In the genomic region with DNA sequence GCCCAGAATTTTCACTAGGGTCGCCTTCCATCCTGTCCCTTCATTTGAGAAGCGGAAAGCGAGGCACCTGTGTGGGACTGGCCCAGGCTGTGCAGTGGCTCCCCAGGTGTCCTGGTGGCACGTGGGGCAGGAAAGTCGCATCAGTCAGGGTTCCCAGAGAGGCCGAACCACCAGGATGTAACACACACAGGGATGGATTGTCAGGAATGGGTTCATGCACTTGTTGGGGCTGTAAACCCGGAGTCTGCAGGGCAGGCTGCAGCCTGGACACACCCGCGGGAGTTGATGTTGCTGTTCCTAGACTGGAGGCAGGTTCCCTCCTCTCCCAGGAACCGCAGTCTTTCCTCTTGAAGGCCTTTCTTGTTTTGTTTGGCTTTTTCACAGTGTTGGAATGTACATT, we compare ENCODE assay signal across 26 cellular contexts. TPM values are rescaled to one million over a fixed set of nuclear protein-coding genes. Genes with fewer than 3 reads are reported as not detected.
A peak's percentile ranks its signal among the peaks of the same experiment; 100 is the strongest.
DNase-seq lines count a peak whose midpoint lies in the region; ATAC-seq and TF ChIP-seq lines count a peak whose summit lies in the region.
"Had no signal": no experiment of that assay in that cellular context is flagged by ENCODE, and none has a peak within 500 bp of the region (broad histone marks: within the 10 kb centered on the region; RNA-seq: fewer than 3 reads in every experiment).

No MANE protein-coding gene starts in this region.

- intact Hi-C loops in natural killer cell (cut with micrococcal nuclease) = no loop called here
- intact Hi-C loops in posterior vena cava (cut with DNase I) = no loop called here

- no peak overlapping the region for H3K4me3 Mint-ChIP-seq in natural killer cell treated with Interleukin-12 subunit alpha and Interleukin-12 subunit beta and Interleukin-15 and Interleukin-18, amount 100 ng/mL, for 72 hours
- no peak overlapping the region for H3K4me3 Mint-ChIP-seq in natural killer cell
- H3K4me3 Mint-ChIP-seq: activated B cell treated with CpG ODN at 0.5 μM for 24 hours; activated CD8-positive, alpha-beta T cell treated with anti-CD3 and anti-CD28 coated beads, Interleukin-2, amount 10 ng/mL, durations not matched to agents 7 days and 5 days; stimulated activated memory B cell treated with anti-CD40 and anti-IgM and Interleukin-4, amounts not matched to agents 10 μg/mL and 1 μg/mL and 100 μg/mL, for 72 hours; T-helper 1 cell treated with Interleukin-12 subunit alpha and Interleukin-12 subunit beta and Interleukin-4 antibody, amounts not matched to agents 30 μg/mL and 1 μg/mL, for 36 hours had no signal

- no peaks in the 10 kb centered on the region for H3K36me3 Mint-ChIP-seq in natural killer cell treated with Interleukin-12 subunit alpha and Interleukin-12 subunit beta and Interleukin-15 and Interleukin-18, amount 100 ng/mL, for 72 hours
- H3K36me3 Mint-ChIP-seq in natural killer cell = no peaks in the 10 kb centered on the region
- H3K36me3 Mint-ChIP-seq: activated naive CD4-positive, alpha-beta T cell treated with anti-CD3 and anti-CD28 coated beads, Interleukin-2, amount 50 U/mL, for 72 hours; stimulated activated memory B cell treated with anti-CD40 and anti-IgM and Interleukin-4, amounts not matched to agents 10 μg/mL and 1 μg/mL and 100 μg/mL, for 72 hours had no signal

- no peaks in the 10 kb centered on the region for H3K4me1 Mint-ChIP-seq in natural killer cell treated with Interleukin-12 subunit alpha and Interleukin-12 subunit beta and Interleukin-15 and Interleukin-18, amount 100 ng/mL, for 72 hours (ENCODE audit: low read depth in 2 of 2)
- no peaks in the 10 kb centered on the region for H3K4me1 Mint-ChIP-seq in natural killer cell
- H3K4me1 Mint-ChIP-seq: activated B cell treated with CpG ODN at 0.5 μM for 24 hours; stimulated activated memory B cell treated with anti-CD40 and anti-IgM and Interleukin-4, amounts not matched to agents 10 μg/mL and 1 μg/mL and 100 μg/mL, for 72 hours had no signal

- no peak overlapping the region for H3K4me3 ChIP-seq in fibroblast of pulmonary artery (replicated peaks; ENCODE audit: low read depth, low read length)
- H3K4me3 ChIP-seq: K562, thyroid gland had no signal

- ATAC-seq in natural killer cell treated with Interleukin-12 subunit alpha and Interleukin-12 subunit beta and Interleukin-15 and Interleukin-18, amount 100 ng/mL, for 72 hours = no peak
- ATAC-seq in natural killer cell (no peak), GM18861 (IDR thresholded peaks at IDR 0.05; ENCODE audit: unreplicated experiment) (no peak), HG03469 (IDR thresholded peaks at IDR 0.05; ENCODE audit: unreplicated experiment) (no peak)
- ATAC-seq: activated CD8-positive, alpha-beta T cell treated with anti-CD3 and anti-CD28 coated beads, Interleukin-2, amount 10 ng/mL, durations not matched to agents 7 days and 5 days; activated naive CD4-positive, alpha-beta T cell treated with anti-CD3 and anti-CD28 coated beads, Interleukin-2, amount 50 U/mL, for 72 hours; K562; stimulated activated memory B cell treated with anti-CD40 and anti-IgM and Interleukin-4, amounts not matched to agents 10 μg/mL and 1 μg/mL and 100 μg/mL, for 72 hours had no signal

- peak; percentile 56 for DNase-seq in natural killer cell treated with Interleukin-12 subunit alpha and Interleukin-12 subunit beta and Interleukin-15 and Interleukin-18, amount 100 ng/mL, for 72 hours (ENCODE audit: low spot score)
- DNase-seq in natural killer cell (no peak), amniotic epithelial cell (ENCODE audit: low read depth) (peak; percentile 6), fibroblast of pulmonary artery (ENCODE audit: low read depth) (peak; percentile 54), posterior vena cava (ENCODE audit: low spot score) (no peak), MV-4-11 (lab: John Stamatoyannopoulos, UW) (no peak)
- DNase-seq: activated B cell treated with CpG ODN at 0.5 μM for 24 hours; activated CD8-positive, alpha-beta T cell treated with anti-CD3 and anti-CD28 coated beads, Interleukin-2, amount 10 ng/mL, durations not matched to agents 7 days and 5 days; activated T-cell treated with anti-CD3 and anti-CD28 coated beads, Interleukin-2, amount 50 U/mL, for 48 hours; DMS153; effector memory CD4-positive, alpha-beta T cell; foreskin melanocyte; GOT3; left cardiac atrium; NCI-H1048; NCI-H2081 treated with DMSO at 0.1 percent for 48 hours; NCI-H524 treated with DMSO at 0.1 percent for 48 hours; retina; thyroid gland had no signal

- peaks cover 8% of the 10 kb centered on the region in 2 donors for H3K27me3 Mint-ChIP-seq in natural killer cell treated with Interleukin-12 subunit alpha and Interleukin-12 subunit beta and Interleukin-15 and Interleukin-18, amount 100 ng/mL, for 72 hours
- peaks cover 0 to 6% of the 10 kb centered on the region in 2 donors for H3K27me3 Mint-ChIP-seq in natural killer cell (ENCODE audit: low read depth in 2 of 2)

- no peak overlapping the region for H3K27ac Mint-ChIP-seq in natural killer cell treated with Interleukin-12 subunit alpha and Interleukin-12 subunit beta and Interleukin-15 and Interleukin-18, amount 100 ng/mL, for 72 hours
- H3K27ac Mint-ChIP-seq in natural killer cell = no peak overlapping the region
- H3K27ac Mint-ChIP-seq: activated B cell treated with CpG ODN at 0.5 μM for 24 hours; activated CD8-positive, alpha-beta T cell treated with anti-CD3 and anti-CD28 coated beads, Interleukin-2, amount 10 ng/mL, durations not matched to agents 7 days and 5 days; activated naive CD4-positive, alpha-beta T cell treated with anti-CD3 and anti-CD28 coated beads, Interleukin-2, amount 50 U/mL, for 72 hours; stimulated activated memory B cell treated with anti-CD40 and anti-IgM and Interleukin-4, amounts not matched to agents 10 μg/mL and 1 μg/mL and 100 μg/mL, for 72 hours; T-helper 1 cell treated with Interleukin-12 subunit alpha and Interleukin-12 subunit beta and Interleukin-4 antibody, amounts not matched to agents 30 μg/mL and 1 μg/mL, for 36 hours had no signal

- TF ChIP-seq CTCF in natural killer cell (IDR thresholded peaks at IDR 0.05) (no peak), fibroblast of pulmonary artery (IDR thresholded peaks at IDR 0.05; ENCODE audit: low read length, missing control alignments) (no peak)

- no peaks in the 10 kb centered on the region for H3K9me3 Mint-ChIP-seq in natural killer cell treated with Interleukin-12 subunit alpha and Interleukin-12 subunit beta and Interleukin-15 and Interleukin-18, amount 100 ng/mL, for 72 hours
- no peaks in the 10 kb centered on the region for H3K9me3 Mint-ChIP-seq in natural killer cell
- H3K9me3 Mint-ChIP-seq: activated B cell treated with CpG ODN at 0.5 μM for 24 hours; activated naive CD4-positive, alpha-beta T cell treated with anti-CD3 and anti-CD28 coated beads, Interleukin-2, amount 50 U/mL, for 72 hours; T-helper 1 cell treated with Interleukin-12 subunit alpha and Interleukin-12 subunit beta and Interleukin-4 antibody, amounts not matched to agents 30 μg/mL and 1 μg/mL, for 36 hours had no signal

RNA-seq across cellular contexts. Expression of gene RPTOR, which starts 30.7 kb away (rescaled TPM):
- 10 to 100 TPM; 44.1 to 92.4 TPM for total RNA-seq in natural killer cell treated with Interleukin-12 subunit alpha and Interleukin-12 subunit beta and Interleukin-15 and Interleukin-18, amount 100 ng/mL, for 72 hours
- total RNA-seq in natural killer cell (10 to 100 TPM; 49.2 to 63.6 (median 55.4) TPM), posterior vena cava (10 to 100 TPM; 30.1 to 44.1 TPM)

RNA-seq across cellular contexts. Expression of gene NPTX1, which starts 37.5 kb away (rescaled TPM):
- total RNA-seq in natural killer cell treated with Interleukin-12 subunit alpha and Interleukin-12 subunit beta and Interleukin-15 and Interleukin-18, amount 100 ng/mL, for 72 hours = under 1 TPM; 0.38 to 0.92 TPM
- total RNA-seq in natural killer cell = 1 to 10 TPM; 1.0 to 2.2 (median 2.2) TPM
- under 1 TPM; 0.14 to 0.37 TPM for total RNA-seq in posterior vena cava
- total RNA-seq: left cardiac atrium, Right ventricle myocardium superior had no signal

Comparison
In these comparisons a context has a peak if more than half of its experiments do, and no peak if none do; other contexts are left out.
1. DNase-seq: peak in natural killer cell treated with Interleukin-12 subunit alpha and Interleukin-12 subunit beta and Interleukin-15 and Interleukin-18, amount 100 ng/mL, for 72 hours (single experiment), amniotic epithelial cell (single experiment) and fibroblast of pulmonary artery (single experiment); none in natural killer cell (single experiment), posterior vena cava (single experiment) and MV-4-11 (single experiment).